Comparison of ENCODE assay signal across 3 cellular contexts in genomic region chr12:56121204-56121870, GRCh38.
TF ChIP-seq lines count a peak whose summit lies in the region.

No MANE protein-coding gene starts in this region.

TF ChIP-seq in SK-N-SH treated with all-trans-retinoic acid at 6 μM for 48 hours, 23 proteins besides CTCF, POLR2A, EP300 and RAD21:
- TF ChIP-seq ISL1 (CRISPR knock-in tag; IDR thresholded peaks at IDR 0.05) = no peak
- TF ChIP-seq BACH2 (CRISPR knock-in tag; IDR thresholded peaks at IDR 0.05; ENCODE audit: borderline replicate concordance) = no peak
- TF ChIP-seq TOX (CRISPR knock-in tag; IDR thresholded peaks at IDR 0.05; ENCODE audit: borderline replicate concordance) = no peak
- TF ChIP-seq ZNF8 (CRISPR knock-in tag; IDR thresholded peaks at IDR 0.05) = no peak
- TF ChIP-seq SNAI2 (CRISPR knock-in tag; IDR thresholded peaks at IDR 0.05) = no peak
- TF ChIP-seq ZC3H10 (CRISPR knock-in tag; IDR thresholded peaks at IDR 0.05) = peak; percentile 16; the same call in 1 of the 2 replicates
- TF ChIP-seq ZNF70 (CRISPR knock-in tag; IDR thresholded peaks at IDR 0.05) = no peak

TF ChIP-seq in SK-N-SH, 30 proteins besides CTCF, POLR2A, EP300 and RAD21:
- TF ChIP-seq POLR2AphosphoS5 (IDR thresholded peaks at IDR 0.05; ENCODE audit: low read depth, low read length) = no peak
- TF ChIP-seq FOSL2 (IDR thresholded peaks at IDR 0.05; ENCODE audit: borderline replicate concordance, low read depth) = no peak
- TF ChIP-seq GABPA (IDR thresholded peaks at IDR 0.05; ENCODE audit: low read depth) = no peak
- no peak for TF ChIP-seq ELF1 (IDR thresholded peaks at IDR 0.05)
- no peak for TF ChIP-seq RCOR1 (IDR thresholded peaks at IDR 0.05; ENCODE audit: low read length)
- TF ChIP-seq SMC3 (IDR thresholded peaks at IDR 0.05; ENCODE audit: low read depth, low read length) = no peak
- no peak for TF ChIP-seq IRF3 (IDR thresholded peaks at IDR 0.05; ENCODE audit: low read depth, low read length)
- no peak for TF ChIP-seq RXRA (IDR thresholded peaks at IDR 0.05; ENCODE audit: borderline replicate concordance, low read depth)
- TF ChIP-seq EZH2phosphoT487 (IDR thresholded peaks at IDR 0.05; ENCODE audit: borderline replicate concordance, low read depth) = no peak
- no peak for TF ChIP-seq JUND (IDR thresholded peaks at IDR 0.05)
- no peak for TF ChIP-seq TCF12 (IDR thresholded peaks at IDR 0.05)
- TF ChIP-seq, protein P1, sequence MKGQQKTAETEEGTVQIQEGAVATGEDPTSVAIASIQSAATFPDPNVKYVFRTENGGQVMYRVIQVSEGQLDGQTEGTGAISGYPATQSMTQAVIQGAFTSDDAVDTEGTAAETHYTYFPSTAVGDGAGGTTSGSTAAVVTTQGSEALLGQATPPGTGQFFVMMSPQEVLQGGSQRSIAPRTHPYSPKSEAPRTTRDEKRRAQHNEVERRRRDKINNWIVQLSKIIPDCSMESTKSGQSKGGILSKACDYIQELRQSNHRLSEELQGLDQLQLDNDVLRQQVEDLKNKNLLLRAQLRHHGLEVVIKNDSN (IDR thresholded peaks at IDR 0.05; ENCODE audit: borderline replicate concordance, low read depth) = no peak

TF ChIP-seq in HepG2, 621 proteins besides CTCF, POLR2A, EP300 and RAD21:
- TF ChIP-seq, protein P2, sequence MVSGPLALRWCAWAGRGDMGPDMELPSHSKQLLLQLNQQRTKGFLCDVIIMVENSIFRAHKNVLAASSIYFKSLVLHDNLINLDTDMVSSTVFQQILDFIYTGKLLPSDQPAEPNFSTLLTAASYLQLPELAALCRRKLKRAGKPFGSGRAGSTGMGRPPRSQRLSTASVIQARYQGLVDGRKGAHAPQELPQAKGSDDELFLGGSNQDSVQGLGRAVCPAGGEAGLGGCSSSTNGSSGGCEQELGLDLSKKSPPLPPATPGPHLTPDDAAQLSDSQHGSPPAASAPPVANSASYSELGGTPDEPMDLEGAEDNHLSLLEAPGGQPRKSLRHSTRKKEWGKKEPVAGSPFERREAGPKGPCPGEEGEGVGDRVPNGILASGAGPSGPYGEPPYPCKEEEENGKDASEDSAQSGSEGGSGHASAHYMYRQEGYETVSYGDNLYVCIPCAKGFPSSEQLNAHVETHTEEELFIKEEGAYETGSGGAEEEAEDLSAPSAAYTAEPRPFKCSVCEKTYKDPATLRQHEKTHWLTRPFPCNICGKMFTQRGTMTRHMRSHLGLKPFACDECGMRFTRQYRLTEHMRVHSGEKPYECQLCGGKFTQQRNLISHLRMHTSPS (CRISPR knock-in tag; IDR thresholded peaks at IDR 0.05; ENCODE audit: low read depth) = peak; percentile 52; the same call in 1 of the 2 replicates
- TF ChIP-seq HNRNPL (IDR thresholded peaks at IDR 0.05; ENCODE audit: low read depth, low read length) (0 out of 2 replicates have a peak, but pooled peaks have one; percentile 54), NR2F6 (IDR thresholded peaks at IDR 0.05) (no peak; the same call in 1 of the 2 replicates), NR2F6 (CRISPR knock-in tag; IDR thresholded peaks at IDR 0.05) (peak; percentile 13; the same call in 1 of the 2 replicates), TBX3 (IDR thresholded peaks at IDR 0.05; ENCODE audit: borderline replicate concordance) (no peak), CEBPB (IDR thresholded peaks at IDR 0.05; ENCODE audit: borderline replicate concordance, low read depth, low read length) (peak; percentile 24; the same call in 1 of the 2 replicates), NFYB (CRISPR knock-in tag; IDR thresholded peaks at IDR 0.05) (0 out of 2 replicates have a peak, but pooled peaks have one; percentile 12), FOSL1 (CRISPR knock-in tag; IDR thresholded peaks at IDR 0.05; ENCODE audit: borderline replicate concordance) (no peak)
